ENCODE assay signal across 2 cellular contexts in the genomic region with DNA sequence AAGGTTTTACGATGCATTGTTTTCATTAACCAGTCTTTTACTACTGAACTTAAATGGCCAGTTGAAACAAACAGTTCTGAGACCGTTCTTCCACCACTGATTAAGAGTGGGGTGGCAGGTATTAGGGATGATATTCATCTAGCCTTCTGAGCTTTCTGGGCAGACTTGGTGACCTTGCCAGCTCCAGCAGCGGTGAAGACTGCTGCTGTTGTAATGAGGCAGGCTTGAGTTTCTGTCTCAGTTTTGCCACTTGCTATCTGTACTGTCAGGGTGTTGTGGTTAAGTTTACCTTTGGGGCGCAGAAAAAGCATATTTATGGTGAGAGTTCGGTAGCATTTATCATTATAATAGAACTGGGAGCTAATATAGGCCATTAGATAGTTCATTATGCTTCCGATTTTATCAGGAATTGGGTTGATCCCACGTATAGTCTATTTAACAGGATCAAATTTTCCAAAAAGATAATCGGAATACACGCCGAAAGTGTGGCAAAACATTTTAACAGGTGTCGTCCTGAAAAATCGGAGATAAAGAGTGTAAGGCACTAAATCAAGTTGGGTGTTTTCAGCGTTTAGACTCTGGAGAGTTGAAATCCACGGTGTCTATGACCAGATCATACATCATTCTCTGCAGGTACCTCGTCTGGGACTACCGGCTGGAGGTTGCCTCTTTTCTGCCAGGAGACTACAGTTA.
TF ChIP-seq lines count a peak whose summit lies in the region.

No MANE protein-coding gene starts in this region.

TF ChIP-seq in WTC11, 78 proteins besides CTCF, POLR2A, EP300 and RAD21:
- TF ChIP-seq NR3C1 (CRISPR knock-in tag; conservative IDR thresholded peaks at IDR 0.05; ENCODE audit: low read depth): no peak
- TF ChIP-seq, protein P1, sequence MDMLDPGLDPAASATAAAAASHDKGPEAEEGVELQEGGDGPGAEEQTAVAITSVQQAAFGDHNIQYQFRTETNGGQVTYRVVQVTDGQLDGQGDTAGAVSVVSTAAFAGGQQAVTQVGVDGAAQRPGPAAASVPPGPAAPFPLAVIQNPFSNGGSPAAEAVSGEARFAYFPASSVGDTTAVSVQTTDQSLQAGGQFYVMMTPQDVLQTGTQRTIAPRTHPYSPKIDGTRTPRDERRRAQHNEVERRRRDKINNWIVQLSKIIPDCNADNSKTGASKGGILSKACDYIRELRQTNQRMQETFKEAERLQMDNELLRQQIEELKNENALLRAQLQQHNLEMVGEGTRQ (CRISPR knock-in tag; IDR thresholded peaks at IDR 0.05): no peak
- no peak for TF ChIP-seq SMAD4 (CRISPR knock-in tag; IDR thresholded peaks at IDR 0.05)
- TF ChIP-seq ZNF396 (CRISPR knock-in tag; IDR thresholded peaks at IDR 0.05; ENCODE audit: borderline replicate concordance): no peak
- no peak for TF ChIP-seq NFYB (CRISPR knock-in tag; conservative IDR thresholded peaks at IDR 0.05; ENCODE audit: low read depth)
- TF ChIP-seq, protein P2, sequence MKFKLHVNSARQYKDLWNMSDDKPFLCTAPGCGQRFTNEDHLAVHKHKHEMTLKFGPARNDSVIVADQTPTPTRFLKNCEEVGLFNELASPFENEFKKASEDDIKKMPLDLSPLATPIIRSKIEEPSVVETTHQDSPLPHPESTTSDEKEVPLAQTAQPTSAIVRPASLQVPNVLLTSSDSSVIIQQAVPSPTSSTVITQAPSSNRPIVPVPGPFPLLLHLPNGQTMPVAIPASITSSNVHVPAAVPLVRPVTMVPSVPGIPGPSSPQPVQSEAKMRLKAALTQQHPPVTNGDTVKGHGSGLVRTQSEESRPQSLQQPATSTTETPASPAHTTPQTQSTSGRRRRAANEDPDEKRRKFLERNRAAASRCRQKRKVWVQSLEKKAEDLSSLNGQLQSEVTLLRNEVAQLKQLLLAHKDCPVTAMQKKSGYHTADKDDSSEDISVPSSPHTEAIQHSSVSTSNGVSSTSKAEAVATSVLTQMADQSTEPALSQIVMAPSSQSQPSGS (CRISPR knock-in tag; IDR thresholded peaks at IDR 0.05; ENCODE audit: borderline replicate concordance, low read depth): no peak
- TF ChIP-seq ZNF121 (CRISPR knock-in tag; IDR thresholded peaks at IDR 0.05): no peak
- TF ChIP-seq, protein P3, sequence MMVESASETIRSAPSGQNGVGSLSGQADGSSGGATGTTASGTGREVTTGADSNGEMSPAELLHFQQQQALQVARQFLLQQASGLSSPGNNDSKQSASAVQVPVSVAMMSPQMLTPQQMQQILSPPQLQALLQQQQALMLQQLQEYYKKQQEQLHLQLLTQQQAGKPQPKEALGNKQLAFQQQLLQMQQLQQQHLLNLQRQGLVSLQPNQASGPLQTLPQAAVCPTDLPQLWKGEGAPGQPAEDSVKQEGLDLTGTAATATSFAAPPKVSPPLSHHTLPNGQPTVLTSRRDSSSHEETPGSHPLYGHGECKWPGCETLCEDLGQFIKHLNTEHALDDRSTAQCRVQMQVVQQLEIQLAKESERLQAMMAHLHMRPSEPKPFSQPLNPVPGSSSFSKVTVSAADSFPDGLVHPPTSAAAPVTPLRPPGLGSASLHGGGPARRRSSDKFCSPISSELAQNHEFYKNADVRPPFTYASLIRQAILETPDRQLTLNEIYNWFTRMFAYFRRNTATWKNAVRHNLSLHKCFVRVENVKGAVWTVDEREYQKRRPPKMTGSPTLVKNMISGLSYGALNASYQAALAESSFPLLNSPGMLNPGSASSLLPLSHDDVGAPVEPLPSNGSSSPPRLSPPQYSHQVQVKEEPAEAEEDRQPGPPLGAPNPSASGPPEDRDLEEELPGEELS (CRISPR knock-in tag; IDR thresholded peaks at IDR 0.05): no peak
- TF ChIP-seq ZBTB21 (CRISPR knock-in tag; IDR thresholded peaks at IDR 0.05; ENCODE audit: borderline replicate concordance): no peak
- TF ChIP-seq, protein P4, sequence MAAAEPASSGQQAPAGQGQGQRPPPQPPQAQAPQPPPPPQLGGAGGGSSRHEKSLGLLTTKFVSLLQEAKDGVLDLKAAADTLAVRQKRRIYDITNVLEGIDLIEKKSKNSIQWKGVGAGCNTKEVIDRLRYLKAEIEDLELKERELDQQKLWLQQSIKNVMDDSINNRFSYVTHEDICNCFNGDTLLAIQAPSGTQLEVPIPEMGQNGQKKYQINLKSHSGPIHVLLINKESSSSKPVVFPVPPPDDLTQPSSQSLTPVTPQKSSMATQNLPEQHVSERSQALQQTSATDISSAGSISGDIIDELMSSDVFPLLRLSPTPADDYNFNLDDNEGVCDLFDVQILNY (CRISPR knock-in tag; IDR thresholded peaks at IDR 0.05): no peak
- TF ChIP-seq CREM (CRISPR knock-in tag; IDR thresholded peaks at IDR 0.05): no peak
- TF ChIP-seq ESRRA (CRISPR knock-in tag; IDR thresholded peaks at IDR 0.05; ENCODE audit: borderline replicate concordance): no peak
- TF ChIP-seq ATF1 (CRISPR knock-in tag; IDR thresholded peaks at IDR 0.05): no peak
- no peak for TF ChIP-seq NFE2L1 (CRISPR knock-in tag; IDR thresholded peaks at IDR 0.05)
- no peak for TF ChIP-seq SMAD3 (CRISPR knock-in tag; IDR thresholded peaks at IDR 0.05; ENCODE audit: borderline replicate concordance)
- no peak for TF ChIP-seq FOXJ3 (CRISPR knock-in tag; IDR thresholded peaks at IDR 0.05; ENCODE audit: borderline replicate concordance)
TF ChIP-seq in WTC11: peak in this region for 0.

TF ChIP-seq in endothelial cell of umbilical vein, 7 proteins besides CTCF, POLR2A, EP300 and RAD21:
- no peak for TF ChIP-seq EZH2 (IDR thresholded peaks at IDR 0.05; ENCODE audit: borderline replicate concordance, low read depth, low read length, severe bottlenecking)
- TF ChIP-seq MYC (IDR thresholded peaks at IDR 0.05; ENCODE audit: low read depth, low read length): no peak
